In genomic region chr10:102245101-102245931, GRCh38 we compare ENCODE assay signal across 1 cellular context.
TF ChIP-seq lines count a peak whose summit lies in the region.

Gene GBF1, plus strand, starts transcription at chr10:102245532. Its CDS starts 13,407 bp downstream, at chr10:102258939.

TF ChIP-seq in K562, 482 proteins besides CTCF, POLR2A, EP300 and RAD21 (continued from another document and continues in another):
- TF ChIP-seq RREB1 (CRISPR knock-in tag; IDR thresholded peaks at IDR 0.05) (no peak), DMBX1 (CRISPR knock-in tag; IDR thresholded peaks at IDR 0.05; ENCODE audit: borderline replicate concordance) (no peak), U2AF2 (optimal IDR thresholded peaks at IDR 0.05; ENCODE audit: low read depth, low read length) (no peak), ZNF311 (CRISPR knock-in tag; IDR thresholded peaks at IDR 0.05) (no peak), MBD2 (IDR thresholded peaks at IDR 0.05; ENCODE audit: borderline replicate concordance, low read depth) (peak; percentile 95), MED1 (CRISPR knock-in tag; IDR thresholded peaks at IDR 0.05; ENCODE audit: borderline replicate concordance) (no peak), NONO (IDR thresholded peaks at IDR 0.05; ENCODE audit: low read depth in 2 of 2, low read length in 1 of 2) (no peak), MCM5 (IDR thresholded peaks at IDR 0.05; ENCODE audit: low read depth) (no peak), ZNF551 (CRISPR knock-in tag; IDR thresholded peaks at IDR 0.05) (no peak), FOXM1 (IDR thresholded peaks at IDR 0.05; ENCODE audit: low read depth) (peak; percentile 40; the same call in 1 of the 2 replicates), FOXM1 (CRISPR knock-in tag; IDR thresholded peaks at IDR 0.05; ENCODE audit: low read depth) (no peak), DIDO1 (tag; IDR thresholded peaks at IDR 0.05; ENCODE audit: low read depth) (no peak), ZBTB17 (CRISPR knock-in tag; IDR thresholded peaks at IDR 0.05) (no peak), DPF2 (IDR thresholded peaks at IDR 0.05) (no peak), ATF6 (CRISPR knock-in tag; IDR thresholded peaks at IDR 0.05) (no peak), CREB1 (IDR thresholded peaks at IDR 0.05) (peak; percentile 80), CREB1 (CRISPR knock-in tag; IDR thresholded peaks at IDR 0.05) (0 out of 2 replicates have a peak, but pooled peaks have one; percentile 65), SMC3 (conservative IDR thresholded peaks at IDR 0.05; ENCODE audit: insufficient read depth, low read depth, low read length) (no peak), HIVEP1 (CRISPR knock-in tag; IDR thresholded peaks at IDR 0.05) (no peak), ZBTB1 (CRISPR knock-in tag; IDR thresholded peaks at IDR 0.05; ENCODE audit: borderline replicate concordance, low read depth) (no peak), ZNF408 (CRISPR knock-in tag; IDR thresholded peaks at IDR 0.05; ENCODE audit: low read depth) (no peak), TAL1 (IDR thresholded peaks at IDR 0.05) (no peak), ZNF263 (CRISPR knock-in tag; IDR thresholded peaks at IDR 0.05; ENCODE audit: borderline replicate concordance) (no peak), NFIX (CRISPR knock-in tag; IDR thresholded peaks at IDR 0.05; ENCODE audit: low read depth) (no peak), NUFIP1 (IDR thresholded peaks at IDR 0.05; ENCODE audit: partially characterized antibody) (no peak), MTA1 (IDR thresholded peaks at IDR 0.05; ENCODE audit: borderline replicate concordance) (no peak), ZNF165 (CRISPR knock-in tag; IDR thresholded peaks at IDR 0.05; ENCODE audit: borderline replicate concordance) (no peak), HMBOX1 (IDR thresholded peaks at IDR 0.05) (peak; percentile 94), TEAD2 (tag; IDR thresholded peaks at IDR 0.05) (no peak), MIER1 (IDR thresholded peaks at IDR 0.05; ENCODE audit: low read depth) (no peak), MTA3 (IDR thresholded peaks at IDR 0.05; ENCODE audit: borderline replicate concordance) (no peak; the same call in 1 of the 2 replicates), NFATC3 (IDR thresholded peaks at IDR 0.05) (no peak), KLF10 (CRISPR knock-in tag; IDR thresholded peaks at IDR 0.05) (no peak), RBFOX2 (IDR thresholded peaks at IDR 0.05; ENCODE audit: low read depth, low read length) (peak; percentile 92), SAP30 (IDR thresholded peaks at IDR 0.05; ENCODE audit: borderline replicate concordance, insufficient read depth, low read depth, low read length, poor library complexity, severe bottlenecking) (peak; percentile 90), YY1 (IDR thresholded peaks at IDR 0.05; ENCODE audit: borderline replicate concordance in 1 of 3, control insufficient read depth in 1 of 3, extremely low read depth in 1 of 3, insufficient read depth in 3 of 3, insufficient read length in 1 of 3, insufficient replicate concordance in 2 of 3, low read depth in 1 of 3, low read length in 2 of 3) (peak; percentile 70 to 93 (median 88))
- TF ChIP-seq, protein P1, sequence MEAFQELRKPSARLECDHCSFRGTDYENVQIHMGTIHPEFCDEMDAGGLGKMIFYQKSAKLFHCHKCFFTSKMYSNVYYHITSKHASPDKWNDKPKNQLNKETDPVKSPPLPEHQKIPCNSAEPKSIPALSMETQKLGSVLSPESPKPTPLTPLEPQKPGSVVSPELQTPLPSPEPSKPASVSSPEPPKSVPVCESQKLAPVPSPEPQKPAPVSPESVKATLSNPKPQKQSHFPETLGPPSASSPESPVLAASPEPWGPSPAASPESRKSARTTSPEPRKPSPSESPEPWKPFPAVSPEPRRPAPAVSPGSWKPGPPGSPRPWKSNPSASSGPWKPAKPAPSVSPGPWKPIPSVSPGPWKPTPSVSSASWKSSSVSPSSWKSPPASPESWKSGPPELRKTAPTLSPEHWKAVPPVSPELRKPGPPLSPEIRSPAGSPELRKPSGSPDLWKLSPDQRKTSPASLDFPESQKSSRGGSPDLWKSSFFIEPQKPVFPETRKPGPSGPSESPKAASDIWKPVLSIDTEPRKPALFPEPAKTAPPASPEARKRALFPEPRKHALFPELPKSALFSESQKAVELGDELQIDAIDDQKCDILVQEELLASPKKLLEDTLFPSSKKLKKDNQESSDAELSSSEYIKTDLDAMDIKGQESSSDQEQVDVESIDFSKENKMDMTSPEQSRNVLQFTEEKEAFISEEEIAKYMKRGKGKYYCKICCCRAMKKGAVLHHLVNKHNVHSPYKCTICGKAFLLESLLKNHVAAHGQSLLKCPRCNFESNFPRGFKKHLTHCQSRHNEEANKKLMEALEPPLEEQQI (IDR thresholded peaks at IDR 0.05), result no peak
- TF ChIP-seq, protein P2, sequence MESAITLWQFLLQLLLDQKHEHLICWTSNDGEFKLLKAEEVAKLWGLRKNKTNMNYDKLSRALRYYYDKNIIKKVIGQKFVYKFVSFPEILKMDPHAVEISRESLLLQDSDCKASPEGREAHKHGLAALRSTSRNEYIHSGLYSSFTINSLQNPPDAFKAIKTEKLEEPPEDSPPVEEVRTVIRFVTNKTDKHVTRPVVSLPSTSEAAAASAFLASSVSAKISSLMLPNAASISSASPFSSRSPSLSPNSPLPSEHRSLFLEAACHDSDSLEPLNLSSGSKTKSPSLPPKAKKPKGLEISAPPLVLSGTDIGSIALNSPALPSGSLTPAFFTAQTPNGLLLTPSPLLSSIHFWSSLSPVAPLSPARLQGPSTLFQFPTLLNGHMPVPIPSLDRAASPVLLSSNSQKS (CRISPR knock-in tag; IDR thresholded peaks at IDR 0.05), result no peak
- TF ChIP-seq, protein P3, sequence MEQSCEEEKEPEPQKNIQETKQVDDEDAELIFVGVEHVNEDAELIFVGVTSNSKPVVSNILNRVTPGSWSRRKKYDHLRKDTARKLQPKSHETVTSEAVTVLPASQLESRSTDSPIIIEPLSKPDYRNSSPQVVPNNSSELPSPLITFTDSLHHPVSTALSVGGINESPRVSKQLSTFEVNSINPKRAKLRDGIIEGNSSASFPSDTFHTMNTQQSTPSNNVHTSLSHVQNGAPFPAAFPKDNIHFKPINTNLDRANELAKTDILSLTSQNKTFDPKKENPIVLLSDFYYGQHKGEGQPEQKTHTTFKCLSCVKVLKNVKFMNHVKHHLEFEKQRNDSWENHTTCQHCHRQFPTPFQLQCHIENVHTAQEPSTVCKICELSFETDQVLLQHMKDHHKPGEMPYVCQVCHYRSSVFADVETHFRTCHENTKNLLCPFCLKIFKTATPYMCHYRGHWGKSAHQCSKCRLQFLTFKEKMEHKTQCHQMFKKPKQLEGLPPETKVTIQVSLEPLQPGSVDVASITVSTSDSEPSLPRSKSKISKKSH (CRISPR knock-in tag; IDR thresholded peaks at IDR 0.05), result no peak
- TF ChIP-seq, protein P4, sequence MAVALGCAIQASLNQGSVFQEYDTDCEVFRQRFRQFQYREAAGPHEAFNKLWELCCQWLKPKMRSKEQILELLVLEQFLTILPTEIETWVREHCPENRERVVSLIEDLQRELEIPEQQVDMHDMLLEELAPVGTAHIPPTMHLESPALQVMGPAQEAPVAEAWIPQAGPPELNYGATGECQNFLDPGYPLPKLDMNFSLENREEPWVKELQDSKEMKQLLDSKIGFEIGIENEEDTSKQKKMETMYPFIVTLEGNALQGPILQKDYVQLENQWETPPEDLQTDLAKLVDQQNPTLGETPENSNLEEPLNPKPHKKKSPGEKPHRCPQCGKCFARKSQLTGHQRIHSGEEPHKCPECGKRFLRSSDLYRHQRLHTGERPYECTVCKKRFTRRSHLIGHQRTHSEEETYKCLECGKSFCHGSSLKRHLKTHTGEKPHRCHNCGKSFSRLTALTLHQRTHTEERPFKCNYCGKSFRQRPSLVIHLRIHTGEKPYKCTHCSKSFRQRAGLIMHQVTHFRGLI (CRISPR knock-in tag; IDR thresholded peaks at IDR 0.05), result no peak
- TF ChIP-seq, protein P5, sequence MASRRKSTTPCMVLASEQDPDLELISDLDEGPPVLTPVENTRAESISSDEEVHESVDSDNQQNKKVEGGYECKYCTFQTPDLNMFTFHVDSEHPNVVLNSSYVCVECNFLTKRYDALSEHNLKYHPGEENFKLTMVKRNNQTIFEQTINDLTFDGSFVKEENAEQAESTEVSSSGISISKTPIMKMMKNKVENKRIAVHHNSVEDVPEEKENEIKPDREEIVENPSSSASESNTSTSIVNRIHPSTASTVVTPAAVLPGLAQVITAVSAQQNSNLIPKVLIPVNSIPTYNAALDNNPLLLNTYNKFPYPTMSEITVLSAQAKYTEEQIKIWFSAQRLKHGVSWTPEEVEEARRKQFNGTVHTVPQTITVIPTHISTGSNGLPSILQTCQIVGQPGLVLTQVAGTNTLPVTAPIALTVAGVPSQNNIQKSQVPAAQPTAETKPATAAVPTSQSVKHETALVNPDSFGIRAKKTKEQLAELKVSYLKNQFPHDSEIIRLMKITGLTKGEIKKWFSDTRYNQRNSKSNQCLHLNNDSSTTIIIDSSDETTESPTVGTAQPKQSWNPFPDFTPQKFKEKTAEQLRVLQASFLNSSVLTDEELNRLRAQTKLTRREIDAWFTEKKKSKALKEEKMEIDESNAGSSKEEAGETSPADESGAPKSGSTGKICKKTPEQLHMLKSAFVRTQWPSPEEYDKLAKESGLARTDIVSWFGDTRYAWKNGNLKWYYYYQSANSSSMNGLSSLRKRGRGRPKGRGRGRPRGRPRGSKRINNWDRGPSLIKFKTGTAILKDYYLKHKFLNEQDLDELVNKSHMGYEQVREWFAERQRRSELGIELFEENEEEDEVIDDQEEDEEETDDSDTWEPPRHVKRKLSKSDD (conservative IDR thresholded peaks at IDR 0.05; ENCODE audit: low read length), result no peak
- TF ChIP-seq, protein P6, sequence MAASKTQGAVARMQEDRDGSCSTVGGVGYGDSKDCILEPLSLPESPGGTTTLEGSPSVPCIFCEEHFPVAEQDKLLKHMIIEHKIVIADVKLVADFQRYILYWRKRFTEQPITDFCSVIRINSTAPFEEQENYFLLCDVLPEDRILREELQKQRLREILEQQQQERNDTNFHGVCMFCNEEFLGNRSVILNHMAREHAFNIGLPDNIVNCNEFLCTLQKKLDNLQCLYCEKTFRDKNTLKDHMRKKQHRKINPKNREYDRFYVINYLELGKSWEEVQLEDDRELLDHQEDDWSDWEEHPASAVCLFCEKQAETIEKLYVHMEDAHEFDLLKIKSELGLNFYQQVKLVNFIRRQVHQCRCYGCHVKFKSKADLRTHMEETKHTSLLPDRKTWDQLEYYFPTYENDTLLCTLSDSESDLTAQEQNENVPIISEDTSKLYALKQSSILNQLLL (CRISPR knock-in tag; IDR thresholded peaks at IDR 0.05; ENCODE audit: borderline replicate concordance), result no peak
- TF ChIP-seq, protein P7, sequence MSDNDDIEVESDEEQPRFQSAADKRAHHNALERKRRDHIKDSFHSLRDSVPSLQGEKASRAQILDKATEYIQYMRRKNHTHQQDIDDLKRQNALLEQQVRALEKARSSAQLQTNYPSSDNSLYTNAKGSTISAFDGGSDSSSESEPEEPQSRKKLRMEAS (CRISPR knock-in tag; IDR thresholded peaks at IDR 0.05), result no peak
